Comparison of ENCODE assay signal across 8 cellular contexts in the genomic region with DNA sequence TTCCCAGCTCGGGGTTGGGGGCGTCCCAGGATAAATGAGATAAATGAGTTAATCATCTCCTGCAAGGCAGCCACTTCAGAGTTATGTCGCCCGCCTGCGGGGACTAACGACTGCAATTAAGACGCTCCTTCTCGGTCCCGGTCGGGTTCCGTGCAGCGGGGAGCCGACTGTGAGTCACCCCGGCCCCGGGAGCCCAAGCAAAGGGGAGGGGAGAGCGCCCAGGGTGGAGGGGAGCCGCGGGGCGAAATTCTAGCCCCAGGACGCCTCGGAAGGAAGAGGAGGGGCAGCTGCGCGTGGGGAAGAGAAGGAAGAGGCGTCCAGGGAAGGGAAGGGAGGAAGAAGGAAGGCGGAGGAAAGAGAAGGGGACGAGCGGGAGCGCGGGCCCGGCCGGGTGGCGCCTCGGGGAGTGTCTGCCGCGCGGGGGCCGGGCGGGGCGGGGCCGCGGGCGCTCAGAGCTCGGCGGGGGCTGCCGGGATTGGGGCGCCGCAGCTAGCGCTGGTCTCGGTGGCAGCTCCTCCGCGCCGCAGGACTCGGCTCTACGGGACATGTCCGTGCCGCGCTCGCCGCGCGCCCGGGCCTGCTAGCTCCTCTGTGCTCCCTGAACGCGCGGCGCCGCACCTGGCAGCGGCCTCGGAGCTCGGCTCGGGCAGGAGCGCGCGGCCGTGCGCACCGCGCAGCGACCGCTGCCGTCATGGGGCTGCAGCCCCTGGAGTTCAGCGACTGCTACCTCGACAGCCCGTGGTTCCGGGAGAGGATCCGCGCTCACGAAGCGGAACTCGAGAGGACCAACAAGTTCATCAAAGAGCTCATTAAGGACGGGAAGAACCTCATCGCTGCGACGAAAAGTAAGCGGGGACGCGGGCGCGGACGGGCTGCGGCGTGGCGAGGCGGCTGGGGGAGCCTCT. TPM values are rescaled to one million over a fixed set of nuclear protein-coding genes. Genes with fewer than 3 reads are reported as not detected.
DNase-seq lines count a peak whose midpoint lies in the region; ATAC-seq and TF ChIP-seq lines count a peak whose summit lies in the region.

A gene with protein sequence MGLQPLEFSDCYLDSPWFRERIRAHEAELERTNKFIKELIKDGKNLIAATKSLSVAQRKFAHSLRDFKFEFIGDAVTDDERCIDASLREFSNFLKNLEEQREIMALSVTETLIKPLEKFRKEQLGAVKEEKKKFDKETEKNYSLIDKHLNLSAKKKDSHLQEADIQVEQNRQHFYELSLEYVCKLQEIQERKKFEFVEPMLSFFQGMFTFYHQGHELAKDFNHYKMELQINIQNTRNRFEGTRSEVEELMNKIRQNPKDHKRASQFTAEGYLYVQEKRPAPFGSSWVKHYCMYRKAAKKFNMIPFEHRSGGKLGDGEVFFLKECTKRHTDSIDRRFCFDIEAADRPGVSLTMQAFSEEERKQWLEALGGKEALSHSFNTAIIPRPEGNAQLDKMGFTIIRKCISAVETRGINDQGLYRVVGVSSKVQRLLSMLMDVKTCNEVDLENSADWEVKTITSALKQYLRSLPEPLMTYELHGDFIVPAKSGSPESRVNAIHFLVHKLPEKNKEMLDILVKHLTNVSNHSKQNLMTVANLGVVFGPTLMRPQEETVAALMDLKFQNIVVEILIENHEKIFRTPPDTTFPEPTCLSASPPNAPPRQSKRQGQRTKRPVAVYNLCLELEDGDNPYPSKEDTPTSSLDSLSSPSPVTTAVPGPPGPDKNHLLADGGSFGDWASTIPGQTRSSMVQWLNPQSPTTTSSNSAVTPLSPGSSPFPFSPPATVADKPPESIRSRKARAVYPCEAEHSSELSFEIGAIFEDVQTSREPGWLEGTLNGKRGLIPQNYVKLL (plus strand): TSS at position 478 of the 905 bp plus-strand sequence. CDS start 214 bp downstream, at position 692.

- H3K9me3 ChIP-seq in Caco-2 (no peaks in the 10 kb centered on the region), adrenal gland (replicated peaks in 1 of 3) (no peaks in the 10 kb centered on the region), uterus (no peaks in the 10 kb centered on the region)

- H3K27ac ChIP-seq in adrenal gland (peak within 1 kb of the TSS; percentile 12 to 98 (median 94)), rectal smooth muscle tissue (ENCODE audit: low read depth, low read length) (peak within 1 kb of the TSS; percentile 97), uterus (peak within 1 kb of the TSS; percentile 84 to 87)

- POLR2A ChIA-PET in Caco-2 (lab: Charles Lee), result interaction anchor here (0.7 to 1.4 kb wide), 4 partner anchors 10 to 115 kb away, joined by 3 to 5 read pairs (median 4); a partner anchor contains a TSS

- H3K36me3 Mint-ChIP-seq in Caco-2 (ENCODE audit: insufficient read depth, unreplicated experiment), result no peaks in the 10 kb centered on the region

- H3K36me3 ChIP-seq in Caco-2 (ENCODE audit: control insufficient read depth, insufficient read depth, low read length), result no peaks in the 10 kb centered on the region
- H3K36me3 ChIP-seq in adrenal gland (replicated peaks in 1 of 2), result no peaks in the 10 kb centered on the region
- no peaks in the 10 kb centered on the region for H3K36me3 ChIP-seq in rectal smooth muscle tissue (ENCODE audit: control insufficient read depth, insufficient read depth, low read length)
- no peaks in the 10 kb centered on the region for H3K36me3 ChIP-seq in uterus

- no peaks in the 10 kb centered on the region for H3K27me3 ChIP-seq in Caco-2 (replicated peaks; ENCODE audit: control insufficient read depth, insufficient read depth, low read length)
- no peaks in the 10 kb centered on the region for H3K27me3 ChIP-seq in adrenal gland
- H3K27me3 ChIP-seq in rectal smooth muscle tissue (ENCODE audit: control insufficient read depth, insufficient read depth, low read length), result no peaks in the 10 kb centered on the region
- no peaks in the 10 kb centered on the region for H3K27me3 ChIP-seq in uterus

- peak within 1 kb of the TSS; percentile 80 for H3K9ac ChIP-seq in rectal smooth muscle tissue (ENCODE audit: low read length)

- H3K4me3 Mint-ChIP-seq in Caco-2 (ENCODE audit: unreplicated experiment), result peak within 1 kb of the TSS; percentile 79

- CTCF ChIA-PET in Caco-2 (lab: Charles Lee), result interaction anchor here (0.7 to 1.5 kb wide), 5 partner anchors 28 to 135 kb away, joined by 3 to 11 read pairs (median 3); no protein-coding TSS in a partner anchor

- H3K27ac Mint-ChIP-seq in Caco-2 (ENCODE audit: unreplicated experiment), result peak within 1 kb of the TSS; percentile 38

- no peaks in the 10 kb centered on the region for H3K9me3 Mint-ChIP-seq in Caco-2 (ENCODE audit: unreplicated experiment)

- intact Hi-C loops in Caco-2 (cut with micrococcal nuclease; ENCODE audit: unreplicated experiment), result loop anchor here (1.0 to 2.0 kb wide), 2 partner anchors 24 to 47 kb away; a partner anchor contains a TSS
- intact Hi-C loops in adrenal gland (cut with DNase I), result no loop called here
- intact Hi-C loops in left cardiac atrium (cut with DNase I), result loop anchor here (5.0 to 10.0 kb wide), 3 partner anchors 103 to 135 kb away; no protein-coding TSS in a partner anchor
- intact Hi-C loops in uterus (cut with DNase I; ENCODE audit: low total_unique reads), result loop anchor here (2.0 kb wide), 1 partner anchor 23 kb away; no protein-coding TSS in a partner anchor

- DNase-seq in Caco-2 (peak; percentile 71 to 73), HK-2 (ENCODE audit: unreplicated experiment) (peak; percentile 75), SW480 (ENCODE audit: low spot score) (peak; percentile 51), adrenal gland (peak; percentile 78 to 85 (median 81)), left cardiac atrium (peak; percentile 81), uterus (peak; percentile 68 to 75)

- WGBS in adrenal gland, 4 donors, result 0 to 1% (median 0%) methylated on average over 34 to 104 of the region's 104 CpGs

- peak within 1 kb of the TSS; percentile 96 for H3K4me3 ChIP-seq in Caco-2 (ENCODE audit: low read depth, low read length)
- H3K4me3 ChIP-seq in adrenal gland, result peak within 1 kb of the TSS; percentile 81 to 95 (median 88)
- H3K4me3 ChIP-seq in rectal smooth muscle tissue (ENCODE audit: low read length), result peak within 1 kb of the TSS; percentile 98
- peak within 1 kb of the TSS; percentile 51 to 91 for H3K4me3 ChIP-seq in uterus

- ATAC-seq in GM19463 (IDR thresholded peaks at IDR 0.05; ENCODE audit: unreplicated experiment) (peak; percentile 58), left cardiac atrium (peak; percentile 88 to 91)

- peaks cover 44% of the 10 kb centered on the region for H3K4me1 Mint-ChIP-seq in Caco-2 (ENCODE audit: low read depth, unreplicated experiment)

- peak; percentile 65 to 79 for TF ChIP-seq POLR2A in adrenal gland (IDR thresholded peaks at IDR 0.05)
- TF ChIP-seq POLR2A in uterus (IDR thresholded peaks at IDR 0.05), result peak; percentile 21 to 70

- TF ChIP-seq CTCF in Caco-2 (IDR thresholded peaks at IDR 0.05; ENCODE audit: insufficient read depth in 1 of 2, low read depth in 1 of 2, low read length in 1 of 2, severe bottlenecking in 1 of 2, unreplicated experiment in 1 of 2) (no peak), adrenal gland (IDR thresholded peaks at IDR 0.05) (no peak), uterus (IDR thresholded peaks at IDR 0.05) (no peak)

- H3K27me3 Mint-ChIP-seq in Caco-2 (ENCODE audit: insufficient read depth, unreplicated experiment), result no peaks in the 10 kb centered on the region

- TSS peak; percentile 61 for BruUV-seq in Caco-2 (replicated peaks; lab: Mats Ljungman, UMichigan)

- H3K4me1 ChIP-seq in Caco-2 (peaks cover 32% of the 10 kb centered on the region), adrenal gland (replicated peaks in 1 of 2) (peaks cover 18 to 37% of the 10 kb centered on the region in 2 donors), rectal smooth muscle tissue (ENCODE audit: control insufficient read depth, insufficient read depth, low read length) (peaks cover 20% of the 10 kb centered on the region), uterus (no peaks in the 10 kb centered on the region)

RNA-seq across cellular contexts. Expression of the gene that starts here (rescaled TPM):
- total RNA-seq in Caco-2 (2022) (33.2 and 36.6 TPM in 2 replicates), adrenal gland (10 to 100 TPM; 14.1 to 40.8 (median 26.9) TPM), left cardiac atrium (10 to 100 TPM; 41.4 to 46.5 TPM), uterus (10 to 100 TPM; 25.1 to 94.4 (median 54.4) TPM)
- polyA plus RNA-seq in adrenal gland, result 10 to 100 TPM; 12.9 to 22.9 (median 17.6) TPM

Comparison
In these comparisons a context has a peak if more than half of its experiments do, and no peak if none do; other contexts are left out.
1. Peak in every context shown above with its lines: DNase-seq, ATAC-seq, H3K4me3 ChIP-seq and H3K27ac ChIP-seq.
2. intact Hi-C loops: an anchor here in Caco-2 (1.0 to 2.0 kb wide), left cardiac atrium (5.0 to 10.0 kb wide) and uterus (2.0 kb wide); none called in adrenal gland.